Comparison of ENCODE assay signal across 9 cellular contexts in the genomic region with DNA sequence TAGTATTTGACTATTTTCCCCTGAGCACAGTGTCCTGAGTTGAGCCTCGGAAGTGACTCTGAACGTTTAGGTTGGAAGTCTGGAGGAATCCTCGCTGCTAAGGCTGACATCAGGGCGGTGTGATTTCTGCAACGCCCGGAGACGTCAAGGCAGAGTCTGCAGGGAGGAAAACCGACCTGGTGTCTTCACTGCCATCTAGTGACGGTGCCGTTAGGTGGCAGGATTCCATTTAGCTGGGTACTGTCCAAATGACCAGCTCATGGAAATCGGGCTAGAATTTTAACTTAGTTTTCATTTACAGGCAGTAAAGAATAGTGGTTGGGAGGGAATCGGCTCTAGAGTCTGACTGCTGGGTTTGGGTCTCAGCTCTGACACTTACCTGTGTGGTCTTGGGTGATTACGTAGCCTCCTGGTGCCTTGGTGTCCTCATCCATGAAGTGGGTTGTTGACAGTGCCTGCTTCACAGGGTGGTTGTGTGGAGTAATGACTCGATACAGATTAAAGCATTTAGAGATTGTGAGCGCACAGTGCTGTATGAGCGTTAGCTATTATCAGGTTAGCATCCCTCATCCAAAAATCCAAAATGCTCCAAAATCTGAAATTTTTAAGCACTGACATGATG. TPM values are rescaled to one million over a fixed set of nuclear protein-coding genes. Genes with fewer than 3 reads are reported as not detected.
DNase-seq lines count a peak whose midpoint lies in the region; ATAC-seq and TF ChIP-seq lines count a peak whose summit lies in the region.
"Had no signal": no experiment of that assay in that cellular context is flagged by ENCODE, and none has a peak within 500 bp of the region (broad histone marks: within the 10 kb centered on the region; RNA-seq: fewer than 3 reads in every experiment).

No MANE protein-coding gene starts in this region.

- whole genome bisulfite sequencing in right lobe of liver (ENCODE audit: insufficient coverage, low coverage, low lambda C conversion rate, missing lambda C conversion rate), result 29% methylated on average over 9 of the region's 16 CpGs

- intact Hi-C loops in OCI-LY7 (cut with micrococcal nuclease; ENCODE audit: unreplicated experiment), result no loop called here
- intact Hi-C loops in right lobe of liver (cut with DNase I), result no loop called here

- TF ChIP-seq POLR2A in right lobe of liver (IDR thresholded peaks at IDR 0.05), result no peak

- TF ChIP-seq CTCF in OCI-LY7 (conservative IDR thresholded peaks at IDR 0.05; ENCODE audit: low read length), result peak; percentile 76
- TF ChIP-seq CTCF in right lobe of liver (IDR thresholded peaks at IDR 0.05), result peak; percentile 23 to 76 (median 71)

- H3K4me1 ChIP-seq in OCI-LY7 (ENCODE audit: insufficient read depth, low read length, poor library complexity, severe bottlenecking) (no peaks in the 10 kb centered on the region), right lobe of liver (no peaks in the 10 kb centered on the region)

- DNase-seq in CD1c-positive myeloid dendritic cell (ENCODE audit: extremely low spot score) (peak; percentile 28), GM19240 (ENCODE audit: insufficient read length, low spot score) (peak; percentile 24), OCI-LY7 (ENCODE audit: low spot score) (peak; percentile 8), cerebellar cortex (ENCODE audit: low spot score) (peak; percentile 41), right lobe of liver (peak in 2 of 3 donors; percentile 52 to 62)

- H4K20me1 ChIP-seq in OCI-LY7 (ENCODE audit: insufficient read depth, low read length), result no peaks in the 10 kb centered on the region

- H2AFZ ChIP-seq in OCI-LY7 (ENCODE audit: low read length), result no peak overlapping the region

- no peak overlapping the region for H3K4me2 ChIP-seq in OCI-LY7 (ENCODE audit: low read length)

- H3K27ac ChIP-seq in OCI-LY7 (ENCODE audit: low read depth, low read length, poor library complexity, severe bottlenecking), result no peak overlapping the region
- H3K27ac ChIP-seq in right lobe of liver, result no peak overlapping the region

- ATAC-seq in right lobe of liver (peak; percentile 86 to 95 (median 94)), GM18868 (IDR thresholded peaks at IDR 0.05; ENCODE audit: unreplicated experiment) (no peak), HG03342 (IDR thresholded peaks at IDR 0.05; ENCODE audit: unreplicated experiment) (no peak), GM18909 (IDR thresholded peaks at IDR 0.05; ENCODE audit: poor library complexity, unreplicated experiment) (no peak)

- CTCF ChIA-PET in OCI-LY7 (lab: Charles Lee; ENCODE audit: unreplicated experiment), result no interaction called here

- H3K4me3 ChIP-seq in OCI-LY7 (ENCODE audit: low read depth, low read length, poor library complexity, severe bottlenecking) (no peak overlapping the region), right lobe of liver (no peak overlapping the region)

- H3K27me3 ChIP-seq in right lobe of liver, result no peaks in the 10 kb centered on the region

- no peaks in the 10 kb centered on the region for H3K79me2 ChIP-seq in OCI-LY7 (ENCODE audit: insufficient read depth, low read depth, low read length)

- no peaks in the 10 kb centered on the region for H3K36me3 ChIP-seq in OCI-LY7 (ENCODE audit: insufficient read depth, low read length)
- H3K36me3 ChIP-seq in right lobe of liver, result no peaks in the 10 kb centered on the region

- no peaks in the 10 kb centered on the region for H3K9me2 ChIP-seq in OCI-LY7 (ENCODE audit: insufficient read depth, low read length)

- H3K9me3 ChIP-seq in OCI-LY7 (ENCODE audit: low read length) (no peaks in the 10 kb centered on the region), right lobe of liver (no peaks in the 10 kb centered on the region)

- no TSS peak for BruUV-seq in OCI-LY7 (replicated peaks; lab: Mats Ljungman, UMichigan)

- POLR2A ChIA-PET in OCI-LY7 (lab: Charles Lee), result interaction anchor here (0.6 to 1.0 kb wide), 2 partner anchors 52 to 168 kb away, joined by 3 to 4 read pairs; no protein-coding TSS in a partner anchor

RNA-seq across cellular contexts. Expression of a gene that starts 35.0 kb away (rescaled TPM):
- not detected in 2 replicates for total RNA-seq in OCI-LY7 (2014; rRNA removed; shearing (Covaris generic))
- total RNA-seq in OCI-LY7 (2022), result not detected in 2 replicates
- total RNA-seq in right lobe of liver, result under 1 TPM in 2 of 6 experiments, not detected in 4; 0.11 to 0.19 TPM
- total RNA-seq: mononuclear cell had no signal

Comparison
In these comparisons a context has a peak if more than half of its experiments do, and no peak if none do; other contexts are left out.
1. ATAC-seq: peak in right lobe of liver (4 of 4); none in GM18868 (single experiment), HG03342 (single experiment) and GM18909 (single experiment).
2. Peak in every context shown above with its lines, with median percentiles within 50 percentile points of each other: DNase-seq.